Comparison of ENCODE assay signal across 8 cellular contexts in the genomic region with DNA sequence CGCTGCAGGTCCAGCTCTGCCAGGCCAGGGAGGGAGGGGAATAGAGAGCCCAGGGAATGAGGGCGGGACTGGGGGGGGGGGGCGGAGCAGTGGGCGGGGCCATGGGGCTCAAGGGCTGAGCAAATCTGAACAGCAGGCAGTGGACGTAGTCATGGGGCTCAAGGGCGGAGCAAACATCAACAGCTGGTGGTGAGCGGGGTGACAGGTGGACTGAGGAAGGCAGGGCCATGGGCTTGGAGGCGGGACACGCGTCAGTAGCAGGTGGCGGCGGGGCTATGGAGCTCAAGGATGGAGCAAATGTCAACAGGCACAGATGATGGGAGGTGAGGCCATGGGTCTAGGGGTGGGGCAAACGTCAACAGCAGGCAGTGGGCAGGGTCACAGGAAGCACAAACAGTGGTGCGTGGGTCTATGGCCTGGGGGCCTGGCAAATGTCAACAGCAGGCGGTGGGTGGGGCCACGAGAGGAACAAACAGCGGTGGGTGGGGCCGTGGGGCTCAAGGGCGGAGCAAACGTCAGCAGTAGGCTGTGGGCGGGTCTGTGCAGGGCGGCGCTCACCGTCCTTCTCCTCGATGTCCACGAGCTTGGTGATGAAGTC. TPM values are rescaled to one million over a fixed set of nuclear protein-coding genes. Genes with fewer than 3 reads are reported as not detected.
A peak's percentile ranks its signal among the peaks of the same experiment; 100 is the strongest.
DNase-seq lines count a peak whose midpoint lies in the region; ATAC-seq and TF ChIP-seq lines count a peak whose summit lies in the region.
"Not testable (repeated sequence)": the region's sequence is repeated elsewhere in the genome, so short reads cannot be mapped to it uniquely, and the experiment has no call there.

No MANE protein-coding gene starts in this region.

- not testable (repeated sequence) for H3K36me3 Mint-ChIP-seq in CD14-positive monocyte

- not testable (repeated sequence) for H3K27me3 ChIP-seq in lung (ENCODE audit: control insufficient read depth, insufficient read depth)

- peak overlapping the region; percentile 81 to 90 for H3K4me3 Mint-ChIP-seq in CD14-positive monocyte

- peak overlapping the region; percentile 76 to 84 for H3K27ac ChIP-seq in lung (ENCODE audit: low read depth in 1 of 2, low read length in 1 of 2)

- peak; percentile 95 for DNase-seq in CD14-positive monocyte (ENCODE audit: low spot score)
- peak; percentile 21 to 33 for DNase-seq in NOMO-1 (lab: John Stamatoyannopoulos, UW; ENCODE audit: unreplicated experiment in 2 of 2)
- peak; percentile 85 for DNase-seq in activated CD8-positive, alpha-beta memory T cell treated with anti-CD3 and anti-CD28 coated beads, Interleukin-2, amount 50 U/mL, for 4 hours
- DNase-seq in effector CD8-positive, alpha-beta T cell (lab: John Stamatoyannopoulos, UW): peak; percentile 69
- peak; percentile 96 for DNase-seq in lung (ENCODE audit: low spot score)
- peak; percentile 62 to 79 for DNase-seq in stimulated activated CD4-positive, alpha-beta T cell treated with anti-CD3 and anti-CD28 coated beads, Interleukin-4, amount 100 ng/mL, for 48 hours (ENCODE audit: low read depth in 2 of 2)

- intact Hi-C loops in CD14-positive monocyte (cut with micrococcal nuclease): not testable (repeated sequence)

- 10 to 17% methylated on average over 17 to 20 of the region's 26 CpGs for WGBS in lung, 2 donors

- H3K4me1 ChIP-seq in lung (ENCODE audit: control insufficient read depth in 2 of 2, insufficient read depth in 2 of 2, low read length in 2 of 2): not testable (repeated sequence)

- H3K4me1 Mint-ChIP-seq in CD14-positive monocyte: peaks cover 11% of the 10 kb centered on the region

- not testable (repeated sequence) for TF ChIP-seq CTCF in CD14-positive monocyte (IDR thresholded peaks at IDR 0.05); lung (IDR thresholded peaks at IDR 0.05; ENCODE audit: control extremely low read depth, extremely low read depth)

- not testable (repeated sequence) for H3K36me3 ChIP-seq in lung (ENCODE audit: control insufficient read depth in 2 of 2, insufficient read depth in 2 of 2, low read length in 2 of 2)

- H3K9me3 ChIP-seq in lung (ENCODE audit: control insufficient read depth in 2 of 2, insufficient read depth in 1 of 2, low read length in 1 of 2): not testable (repeated sequence)

- H3K4me3 ChIP-seq in lung: not testable (repeated sequence)

- H3K27ac Mint-ChIP-seq in CD14-positive monocyte: peak overlapping the region; percentile 95 to 100 (median 99)

- not testable (repeated sequence) for H3K27me3 Mint-ChIP-seq in CD14-positive monocyte (ENCODE audit: low read depth in 3 of 3)

- H3K9me3 Mint-ChIP-seq in CD14-positive monocyte: not testable (repeated sequence)

- ATAC-seq in GM21360 (IDR thresholded peaks at IDR 0.05; ENCODE audit: unreplicated experiment) (peak; percentile 60), HG03565 (IDR thresholded peaks at IDR 0.05; ENCODE audit: unreplicated experiment) (peak; percentile 38), lung (ENCODE audit: insufficient read depth, low FRiP score) (peak; percentile 92)

RNA-seq across cellular contexts. Expression of a gene that starts 5.4 kb away (rescaled TPM):
- polyA plus RNA-seq in CD14-positive monocyte (100 to 1,000 TPM; 304 to 321 TPM), lung (100 to 1,000 TPM in 1 of 2 donors, 10 to 100 TPM in 1; 89.3 to 209 TPM)
- 100 to 1,000 TPM in 1 of 2 donors, 10 to 100 TPM in 1; 65.9 to 144 TPM for total RNA-seq in lung

RNA-seq across cellular contexts. Expression of a gene that starts 26.3 kb away (rescaled TPM):
- polyA plus RNA-seq in CD14-positive monocyte: not detected
- under 1 TPM in 1 of 2 donors, not detected in 1; 0.85 TPM for total RNA-seq in lung
- polyA plus RNA-seq in lung: under 1 TPM; 0.63 to 0.83 TPM

RNA-seq across cellular contexts. Expression of a gene that starts 41.4 kb away (rescaled TPM):
- polyA plus RNA-seq in CD14-positive monocyte (not detected), lung (not detected)
- total RNA-seq in lung: under 1 TPM in 1 of 2 donors, not detected in 1; 0.09 TPM

RNA-seq across cellular contexts. Expression of a gene that starts 43.3 kb away (rescaled TPM):
- 1 to 10 TPM; 4.8 TPM for polyA plus RNA-seq in CD14-positive monocyte
- total RNA-seq in lung: 10 to 100 TPM; 27.9 to 35.8 TPM
- polyA plus RNA-seq in lung: 10 to 100 TPM; 17.9 to 19.1 TPM

Comparison
In these comparisons a context has a peak if more than half of its experiments do, and no peak if none do; other contexts are left out.
1. DNase-seq: peak in every context shown above with its lines; median percentile 96 in lung; 95 in CD14-positive monocyte; 85 in activated CD8-positive, alpha-beta memory T cell treated with anti-CD3 and anti-CD28 coated beads, Interleukin-2, amount 50 U/mL, for 4 hours; 70 in stimulated activated CD4-positive, alpha-beta T cell treated with anti-CD3 and anti-CD28 coated beads, Interleukin-4, amount 100 ng/mL, for 48 hours; 69 in effector CD8-positive, alpha-beta T cell; 27 in NOMO-1.
2. ATAC-seq: peak in every context shown above with its lines; median percentile 92 in lung; 60 in GM21360; 38 in HG03565.